ENCODE assay signal across 38 cellular contexts in the genomic region with DNA sequence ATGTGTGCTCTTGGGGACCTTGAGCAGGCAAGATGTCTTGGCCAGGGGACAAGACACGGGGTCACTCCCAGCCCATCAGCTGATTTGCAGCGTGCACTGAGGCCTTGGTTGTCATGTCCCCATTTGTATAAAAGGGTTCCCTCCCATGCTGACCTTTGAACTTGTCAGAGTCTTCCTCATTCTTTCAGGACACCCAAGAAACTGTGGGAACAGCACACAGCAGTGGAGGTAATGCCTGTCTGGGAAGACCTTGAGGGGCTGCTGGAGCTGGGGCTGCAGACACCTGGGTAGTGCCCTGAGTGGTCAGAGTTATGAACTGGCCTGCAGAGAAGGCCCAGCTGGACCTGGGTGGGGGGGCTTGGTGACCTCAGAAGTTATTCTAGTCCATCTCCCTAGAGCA. TPM values are rescaled to one million over a fixed set of nuclear protein-coding genes. Genes with fewer than 3 reads are reported as not detected.
"Had no signal": no experiment of that assay in that cellular context is flagged by ENCODE, and none has a peak within 500 bp of the region (broad histone marks: within the 10 kb centered on the region; RNA-seq: fewer than 3 reads in every experiment).

No MANE protein-coding gene starts in this region.

- H3K27me3 ChIP-seq: adrenal gland, body of pancreas, breast epithelium had no signal

- H3K27ac ChIP-seq: adrenal gland, body of pancreas, brain microvascular endothelial cell, breast epithelium, VCaP had no signal

- H3K27ac Mint-ChIP-seq: activated B cell treated with CpG ODN at 0.5 μM for 24 hours; activated CD4-positive, alpha-beta memory T cell treated with anti-CD3 and anti-CD28 coated beads for 36 hours; activated CD4-positive, alpha-beta T cell treated with anti-CD3 and anti-CD28 coated beads, Interleukin-2, amount 10 ng/mL, durations not matched to agents 24 days and 14 days; activated CD8-positive, alpha-beta T cell treated with anti-CD3 and anti-CD28 coated beads for 36 hours; activated naive CD4-positive, alpha-beta T cell treated with anti-CD3 and anti-CD28 coated beads for 36 hours; activated naive CD4-positive, alpha-beta T cell treated with anti-CD3 and anti-CD28 coated beads, Interleukin-2, amount 50 U/mL, for 72 hours; activated naive CD8-positive, alpha-beta T cell treated with anti-CD3 and anti-CD28 coated beads for 36 hours; activated T-cell treated with anti-CD3 and anti-CD28 coated beads, Interleukin-2, amount 50 U/mL, for 72 hours; activated T-helper 1 cell treated with anti-CD3 and anti-CD28 coated beads, Interleukin-12 subunit alpha, Interleukin-12 subunit beta, Interleukin-2, Interleukin-4 antibody, amounts not matched to agents 30 ng/mL and 10 ng/mL and 1 ng/mL, durations not matched to agents 14 hours and 24 hours and 36 hours; activated T-helper 17 cell treated with anti-CD3 and anti-CD28 coated beads, Interleukin-2, amount 50 U/mL, for 72 hours; T-cell; T-helper 2 cell treated with Interferon-gamma antibody and Interleukin-4, amounts not matched to agents 5 μg/mL and 100 μg/mL, for 36 hours had no signal

- H3K4me1 ChIP-seq: breast epithelium had no signal

- H3K36me3 Mint-ChIP-seq: activated CD4-positive, alpha-beta memory T cell treated with anti-CD3 and anti-CD28 coated beads for 36 hours; activated naive CD4-positive, alpha-beta T cell treated with anti-CD3 and anti-CD28 coated beads, Interleukin-2, amount 50 U/mL, for 72 hours; activated naive CD8-positive, alpha-beta T cell treated with anti-CD3 and anti-CD28 coated beads for 36 hours; T-cell had no signal

- DNase-seq: activated B cell treated with CpG ODN at 0.5 μM for 24 hours; activated CD4-positive, alpha-beta memory T cell treated with anti-CD3 and anti-CD28 coated beads for 36 hours; activated CD4-positive, alpha-beta T cell treated with anti-CD3 and anti-CD28 coated beads for 4 hours; activated CD4-positive, alpha-beta T cell treated with anti-CD3 and anti-CD28 coated beads, Interleukin-2, amount 10 ng/mL, durations not matched to agents 24 days and 14 days; activated CD4-positive, alpha-beta T cell treated with anti-CD3 and anti-CD28 coated beads, Interleukin-2, amount 50 U/mL, for 1 hour; activated CD4-positive, alpha-beta T cell treated with anti-CD3 and anti-CD28 coated beads, Interleukin-2, amount 50 U/mL, for 4 hours; activated CD4-positive, CD25-positive, alpha-beta regulatory T cell treated with anti-CD3 and anti-CD28 coated beads, Interleukin-2, amount 50 U/mL, for 72 hours; activated CD8-positive, alpha-beta memory T cell treated with anti-CD3 and anti-CD28 coated beads, Interleukin-2, amount 50 U/mL, for 4 hours; activated CD8-positive, alpha-beta T cell treated with anti-CD3 and anti-CD28 coated beads for 36 hours; activated effector memory CD4-positive, alpha-beta T cell treated with anti-CD3 and anti-CD28 coated beads, Interleukin-2, amount 50 U/mL, for 16 hours; activated gamma-delta T cell treated with Interleukin-2 at 50 U/mL for 16 hours; activated naive CD4-positive, alpha-beta T cell; activated naive CD4-positive, alpha-beta T cell treated with anti-CD3 and anti-CD28 coated beads for 36 hours; activated naive CD4-positive, alpha-beta T cell treated with anti-CD3 and anti-CD28 coated beads, Interleukin-2, amount 50 U/mL, for 16 hours; activated naive CD8-positive, alpha-beta T cell treated with anti-CD3 and anti-CD28 coated beads for 36 hours; activated T-cell treated with anti-CD3 and anti-CD28 coated beads for 4 hours; activated T-cell treated with anti-CD3 and anti-CD28 coated beads, Interleukin-2, amount 50 U/mL, for 1 hour; activated T-cell treated with anti-CD3 and anti-CD28 coated beads, Interleukin-2, amount 50 U/mL, for 4 hours; activated T-cell treated with anti-CD3 and anti-CD28 coated beads, Interleukin-2, amount 50 U/mL, for 72 hours; adrenal gland; amniotic stem cell; aorta; body of pancreas; brain microvascular endothelial cell; cerebellar nuclear complex; T-cell; T-helper 2 cell; T-helper 9 cell had no signal

- H3K9me3 Mint-ChIP-seq: activated B cell treated with CpG ODN at 0.5 μM for 24 hours; activated CD4-positive, alpha-beta memory T cell treated with anti-CD3 and anti-CD28 coated beads for 36 hours; activated CD4-positive, alpha-beta T cell treated with anti-CD3 and anti-CD28 coated beads, Interleukin-2, amount 10 ng/mL, durations not matched to agents 24 days and 14 days; activated CD8-positive, alpha-beta T cell treated with anti-CD3 and anti-CD28 coated beads for 36 hours; activated naive CD4-positive, alpha-beta T cell treated with anti-CD3 and anti-CD28 coated beads for 36 hours; activated naive CD4-positive, alpha-beta T cell treated with anti-CD3 and anti-CD28 coated beads, Interleukin-2, amount 50 U/mL, for 72 hours; activated naive CD8-positive, alpha-beta T cell treated with anti-CD3 and anti-CD28 coated beads for 36 hours; activated T-cell treated with anti-CD3 and anti-CD28 coated beads, Interleukin-2, amount 50 U/mL, for 4 hours; activated T-cell treated with anti-CD3 and anti-CD28 coated beads, Interleukin-2, amount 50 U/mL, for 72 hours; activated T-helper 1 cell treated with anti-CD3 and anti-CD28 coated beads, Interleukin-12 subunit alpha, Interleukin-12 subunit beta, Interleukin-2, Interleukin-4 antibody, amounts not matched to agents 30 ng/mL and 10 ng/mL and 1 ng/mL, durations not matched to agents 14 hours and 24 hours and 36 hours; activated T-helper 17 cell treated with anti-CD3 and anti-CD28 coated beads, Interleukin-2, amount 50 U/mL, for 72 hours; central memory CD8-positive, alpha-beta T cell; T-cell; T-helper 2 cell treated with Interferon-gamma antibody and Interleukin-4, amounts not matched to agents 5 μg/mL and 100 μg/mL, for 36 hours had no signal

- H3K9me3 ChIP-seq: adrenal gland, body of pancreas, breast epithelium had no signal

- H3K36me3 ChIP-seq: adrenal gland, brain microvascular endothelial cell, breast epithelium had no signal

- H3K4me3 Mint-ChIP-seq: activated B cell treated with CpG ODN at 0.5 μM for 24 hours; activated CD4-positive, alpha-beta memory T cell treated with anti-CD3 and anti-CD28 coated beads for 36 hours; activated CD4-positive, alpha-beta T cell treated with anti-CD3 and anti-CD28 coated beads, Interleukin-2, amount 10 ng/mL, durations not matched to agents 24 days and 14 days; activated CD8-positive, alpha-beta T cell treated with anti-CD3 and anti-CD28 coated beads for 36 hours; activated naive CD4-positive, alpha-beta T cell treated with anti-CD3 and anti-CD28 coated beads for 36 hours; activated naive CD8-positive, alpha-beta T cell treated with anti-CD3 and anti-CD28 coated beads for 36 hours; activated T-cell treated with anti-CD3 and anti-CD28 coated beads, Interleukin-2, amount 50 U/mL, for 4 hours; activated T-cell treated with anti-CD3 and anti-CD28 coated beads, Interleukin-2, amount 50 U/mL, for 72 hours; activated T-helper 1 cell treated with anti-CD3 and anti-CD28 coated beads, Interleukin-12 subunit alpha, Interleukin-12 subunit beta, Interleukin-2, Interleukin-4 antibody, amounts not matched to agents 30 ng/mL and 10 ng/mL and 1 ng/mL, durations not matched to agents 14 hours and 24 hours and 36 hours; activated T-helper 17 cell treated with anti-CD3 and anti-CD28 coated beads, Interleukin-2, amount 50 U/mL, for 72 hours; central memory CD8-positive, alpha-beta T cell; T-cell; T-helper 2 cell treated with Interferon-gamma antibody and Interleukin-4, amounts not matched to agents 5 μg/mL and 100 μg/mL, for 36 hours had no signal

- ATAC-seq: activated CD8-positive, alpha-beta T cell treated with anti-CD3 and anti-CD28 coated beads for 36 hours; activated naive CD4-positive, alpha-beta T cell treated with anti-CD3 and anti-CD28 coated beads, Interleukin-2, amount 50 U/mL, for 72 hours; activated T-cell treated with anti-CD3 and anti-CD28 coated beads, Interleukin-2, amount 50 U/mL, for 4 hours; activated T-cell treated with anti-CD3 and anti-CD28 coated beads, Interleukin-2, amount 50 U/mL, for 72 hours; activated T-helper 17 cell treated with anti-CD3 and anti-CD28 coated beads, Interleukin-2, amount 50 U/mL, for 72 hours; body of pancreas; T-cell had no signal

- H3K4me3 ChIP-seq: adrenal gland, body of pancreas, breast epithelium had no signal

RNA-seq across cellular contexts. Expression of a gene that starts 49.2 kb away (rescaled TPM):
- total RNA-seq: activated B cell treated with CpG ODN at 0.5 μM for 24 hours; activated CD8-positive, alpha-beta memory T cell treated with anti-CD3 and anti-CD28 coated beads for 36 hours; activated naive CD4-positive, alpha-beta T cell treated with anti-CD3 and anti-CD28 coated beads for 36 hours; activated naive CD8-positive, alpha-beta T cell treated with anti-CD3 and anti-CD28 coated beads for 36 hours; activated T-cell treated with anti-CD3 and anti-CD28 coated beads, Interleukin-2, amount 50 U/mL, for 4 hours; activated T-helper 1 cell treated with anti-CD3 and anti-CD28 coated beads, Interleukin-12 subunit alpha, Interleukin-12 subunit beta, Interleukin-2, Interleukin-4 antibody, amounts not matched to agents 30 ng/mL and 10 ng/mL and 1 ng/mL, durations not matched to agents 14 hours and 24 hours and 36 hours; aorta; body of pancreas; breast epithelium; cardiac septum; T-cell; T-helper 1 cell treated with Interleukin-12 subunit alpha and Interleukin-12 subunit beta and Interleukin-4 antibody, amounts not matched to agents 30 ng/mL and 1 ng/mL, for 36 hours had no signal
